In genomic region chr7:80900583-80901576, GRCh38 we compare ENCODE assay signal across 15 cellular contexts. TPM values are rescaled to one million over a fixed set of nuclear protein-coding genes. Genes with fewer than 3 reads are reported as not detected.
A peak's percentile ranks its signal among the peaks of the same experiment; 100 is the strongest.
DNase-seq lines count a peak whose midpoint lies in the region; ATAC-seq and TF ChIP-seq lines count a peak whose summit lies in the region.
"Had no signal": no experiment of that assay in that cellular context is flagged by ENCODE, and none has a peak within 500 bp of the region (broad histone marks: within the 10 kb centered on the region; RNA-seq: fewer than 3 reads in every experiment).

No MANE protein-coding gene starts in this region.

- H3K9ac ChIP-seq in smooth muscle cell (ENCODE audit: low read depth): no peak overlapping the region
- H3K9ac ChIP-seq: neural progenitor cell had no signal

- no peak for TF ChIP-seq POLR2A in gastroesophageal sphincter (IDR thresholded peaks at IDR 0.05)

- no peaks in the 10 kb centered on the region for H3F3A ChIP-seq in smooth muscle cell (ENCODE audit: low read depth)

- H3K9me3 ChIP-seq in gastroesophageal sphincter (no peaks in the 10 kb centered on the region), smooth muscle cell (replicated peaks; ENCODE audit: low read depth) (no peaks in the 10 kb centered on the region)

- peak; percentile 82 for ATAC-seq in gastroesophageal sphincter

- H3K4me1 Mint-ChIP-seq in HFFc6 (ENCODE audit: low read depth) (peaks cover 54% of the 10 kb centered on the region), nephron progenitor cell (peaks cover 14% of the 10 kb centered on the region)
- H3K4me1 Mint-ChIP-seq: activated CD4-positive, alpha-beta memory T cell treated with anti-CD3 and anti-CD28 coated beads, Interleukin-2, amount 10 ng/mL, durations not matched to agents 7 days and 5 days had no signal

- H3K9me3 Mint-ChIP-seq in HFFc6 (no peaks in the 10 kb centered on the region), nephron progenitor cell (peaks cover 8% of the 10 kb centered on the region)

- H3K27ac ChIP-seq in angular gyrus (ENCODE audit: low read depth, low read length) (peak overlapping the region; percentile 11), gastroesophageal sphincter (peak overlapping the region; percentile 29 to 66 (median 48)), smooth muscle cell (ENCODE audit: low read depth) (peak overlapping the region; percentile 26)
- H3K27ac ChIP-seq: HL-60, neural progenitor cell had no signal

- H3K27me3 ChIP-seq in gastroesophageal sphincter (no peaks in the 10 kb centered on the region), smooth muscle cell (ENCODE audit: low read depth) (no peaks in the 10 kb centered on the region)
- H3K27me3 ChIP-seq: neural progenitor cell had no signal

- H3K4me2 ChIP-seq in smooth muscle cell: no peak overlapping the region
- H3K4me2 ChIP-seq: neural progenitor cell had no signal

- WGBS in gastroesophageal sphincter (ENCODE audit: low coverage in 1 of 2), 2 donors: 27 to 29% methylated on average over 4 of the region's 4 CpGs
- 78% methylated on average over 4 of the region's 4 CpGs for WGBS in smooth muscle cell (ENCODE audit: low lambda C conversion rate)

- H3K4me1 ChIP-seq in gastroesophageal sphincter (peaks cover 2 to 44% (median 5%) of the 10 kb centered on the region in 3 donors), smooth muscle cell (ENCODE audit: low read depth) (no peaks in the 10 kb centered on the region)
- H3K4me1 ChIP-seq: neural progenitor cell had no signal

- H3K4me3 ChIP-seq in gastroesophageal sphincter: no peak overlapping the region
- no peak overlapping the region for H3K4me3 ChIP-seq in smooth muscle cell
- H3K4me3 ChIP-seq: neural progenitor cell had no signal

- no peaks in the 10 kb centered on the region for H4K20me1 ChIP-seq in smooth muscle cell (ENCODE audit: low read depth)

- no peak for TF ChIP-seq CTCF in HFFc6 (IDR thresholded peaks at IDR 0.05)
- no peak for TF ChIP-seq CTCF in gastroesophageal sphincter (IDR thresholded peaks at IDR 0.05)
- no peak for TF ChIP-seq CTCF in smooth muscle cell (IDR thresholded peaks at IDR 0.05; ENCODE audit: borderline replicate concordance, insufficient read depth, poor library complexity, severe bottlenecking)
- TF ChIP-seq CTCF in nephron progenitor cell (IDR thresholded peaks at IDR 0.05): no peak

- TF ChIP-seq EP300 in gastroesophageal sphincter (IDR thresholded peaks at IDR 0.05): no peak

- DNase-seq in HFFc6: peak; percentile 57
- DNase-seq in smooth muscle cell (lab: John Stamatoyannopoulos, UW; ENCODE audit: unreplicated experiment): no peak
- no peak for DNase-seq in OCI-M1 (lab: John Stamatoyannopoulos, UW)
- no peak for DNase-seq in AML-193 (lab: John Stamatoyannopoulos, UW)
- no peak for DNase-seq in nephron progenitor cell
- DNase-seq in stimulated activated CD4-positive, alpha-beta T cell treated with anti-CD3 and anti-CD28 coated beads, Interleukin-2, amount 100 ng/mL, for 24 hours: no peak
- DNase-seq: activated CD4-positive, alpha-beta memory T cell treated with anti-CD3 and anti-CD28 coated beads, Interleukin-2, amount 10 ng/mL, durations not matched to agents 7 days and 5 days; DND-41; H7; Right ventricle myocardium superior had no signal

- no peak overlapping the region for H2AFZ ChIP-seq in smooth muscle cell (ENCODE audit: low read depth)
- H2AFZ ChIP-seq: neural progenitor cell had no signal

- H3K79me2 ChIP-seq in smooth muscle cell (ENCODE audit: low read depth): peaks cover 3% of the 10 kb centered on the region

- H3K27ac Mint-ChIP-seq in HFFc6 (peak overlapping the region; percentile 67), nephron progenitor cell (no peak overlapping the region)
- H3K27ac Mint-ChIP-seq: activated CD4-positive, alpha-beta memory T cell treated with anti-CD3 and anti-CD28 coated beads, Interleukin-2, amount 10 ng/mL, durations not matched to agents 7 days and 5 days; brain; neural progenitor cell had no signal

- peaks cover 30% of the 10 kb centered on the region for H3K36me3 Mint-ChIP-seq in HFFc6 (ENCODE audit: low read depth)
- peaks cover 63% of the 10 kb centered on the region for H3K36me3 Mint-ChIP-seq in nephron progenitor cell (ENCODE audit: low read depth)
- H3K36me3 Mint-ChIP-seq: brain, neural progenitor cell had no signal

- no peaks in the 10 kb centered on the region for H3K27me3 Mint-ChIP-seq in HFFc6 (ENCODE audit: insufficient read depth)
- no peaks in the 10 kb centered on the region for H3K27me3 Mint-ChIP-seq in nephron progenitor cell (ENCODE audit: low read depth, poor library complexity)
- H3K27me3 Mint-ChIP-seq: activated CD4-positive, alpha-beta memory T cell treated with anti-CD3 and anti-CD28 coated beads, Interleukin-2, amount 10 ng/mL, durations not matched to agents 7 days and 5 days; brain had no signal

- H3K4me3 Mint-ChIP-seq in HFFc6: peak overlapping the region; percentile 28
- no peak overlapping the region for H3K4me3 Mint-ChIP-seq in nephron progenitor cell
- H3K4me3 Mint-ChIP-seq: activated CD4-positive, alpha-beta memory T cell treated with anti-CD3 and anti-CD28 coated beads, Interleukin-2, amount 10 ng/mL, durations not matched to agents 7 days and 5 days; brain; neural progenitor cell had no signal

- H3K36me3 ChIP-seq in gastroesophageal sphincter (peaks cover 0 to 6% of the 10 kb centered on the region in 2 donors), smooth muscle cell (ENCODE audit: low read depth) (no peaks in the 10 kb centered on the region)
- H3K36me3 ChIP-seq: neural progenitor cell had no signal

RNA-seq across cellular contexts. Expression of gene SEMA3C, which starts 18.0 kb away (rescaled TPM):
- total RNA-seq in HFFc6 (2021; fragmentation: NEBNext Ultra II Directional; extraction: Animal tissue kit (Norgen Biotek cat#: 25700)): 10 to 100 TPM; 52.4 to 74.6 (median 61.4) TPM
- 100 to 1,000 TPM; 115 to 189 (median 160) TPM for total RNA-seq in gastroesophageal sphincter
- total RNA-seq in smooth muscle cell: 280 and 295 TPM in 2 replicates
- 20.6 and 94.4 TPM in 2 replicates for polyA plus RNA-seq in smooth muscle cell
- total RNA-seq: activated CD4-positive, alpha-beta memory T cell treated with anti-CD3 and anti-CD28 coated beads, Interleukin-2, amount 10 ng/mL, durations not matched to agents 7 days and 5 days had no signal
